ENCODE assay signal across 23 cellular contexts in genomic region chr22:25097006-25097405, GRCh38.
"Had no signal": no experiment of that assay in that cellular context is flagged by ENCODE, and none has a peak within 500 bp of the region (broad histone marks: within the 10 kb centered on the region; RNA-seq: fewer than 3 reads in every experiment).

No MANE protein-coding gene starts in this region.

- H3K4me1 ChIP-seq: SJSA1 had no signal

- H3K4me3 ChIP-seq: MG63, SJSA1, SK-N-MC had no signal

- ATAC-seq: HepG2 had no signal

- H3K27ac ChIP-seq: SJSA1, SK-N-MC had no signal

- H3K36me3 ChIP-seq: MG63, SJSA1 had no signal

- DNase-seq: IMR-90, Karpas-422, KG1, MG63, NCI-H1092, NCI-H1105 treated with DMSO at 0.1 percent for 48 hours, NCI-H1436, NCI-H187, NCI-H2029, NCI-H2081 treated with DMSO at 0.1 percent for 48 hours, NCI-H2171, NCI-H226, NCI-H446, NCI-H510A, NCI-H524 treated with DMSO at 0.1 percent for 48 hours, NCI-H69, NCI-H774, Right ventricle myocardium superior, RPMI8226, SIG-M5 had no signal

- H3K27me3 ChIP-seq: MG63 had no signal

- H3K9me3 ChIP-seq: MG63, SJSA1 had no signal
